11 cellular contexts compared by ENCODE assay signal in the genomic region with DNA sequence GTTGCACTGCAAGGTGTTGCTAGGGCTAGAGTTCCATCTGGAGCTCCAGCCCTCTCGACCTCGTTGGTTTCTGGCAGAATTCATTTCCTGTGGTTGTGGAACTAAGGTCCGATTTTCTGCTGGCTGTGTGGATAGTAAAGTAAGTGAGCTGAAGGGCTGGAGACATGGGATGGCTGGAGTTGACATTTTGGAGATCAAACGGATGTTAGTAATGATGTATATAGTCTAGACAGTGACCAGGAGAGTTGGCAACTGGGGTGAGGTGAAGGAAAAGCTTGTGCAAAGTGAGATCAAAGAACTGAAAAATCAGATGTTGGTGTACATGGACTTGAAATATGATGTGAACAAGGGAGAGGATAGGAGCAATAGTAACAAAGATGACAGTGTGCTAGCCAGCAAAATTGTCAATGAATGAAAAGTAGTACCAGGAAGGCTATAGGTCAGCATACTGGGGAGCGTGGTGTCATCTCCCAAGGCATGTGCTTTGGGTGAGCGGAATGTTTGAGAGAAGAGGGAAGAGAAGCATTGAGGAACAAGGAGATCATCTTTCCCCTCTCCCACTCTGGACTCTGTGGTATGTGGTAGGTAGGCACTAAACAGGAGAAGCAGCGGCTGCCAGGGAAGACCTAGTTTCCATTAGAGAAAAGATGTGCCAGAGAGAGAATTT. TPM values are rescaled to one million over a fixed set of nuclear protein-coding genes. Genes with fewer than 3 reads are reported as not detected.
DNase-seq lines count a peak whose midpoint lies in the region; ATAC-seq and TF ChIP-seq lines count a peak whose summit lies in the region.
"Had no signal": no experiment of that assay in that cellular context is flagged by ENCODE, and none has a peak within 500 bp of the region (broad histone marks: within the 10 kb centered on the region; RNA-seq: fewer than 3 reads in every experiment).

No MANE protein-coding gene starts in this region.

- H3K36me3 Mint-ChIP-seq in CD8-positive, alpha-beta T cell, result peaks cover 53% of the 10 kb centered on the region
- H3K36me3 Mint-ChIP-seq in activated B cell treated with CpG ODN at 0.5 μM for 24 hours (ENCODE audit: low read depth), result peaks cover 40% of the 10 kb centered on the region
- H3K36me3 Mint-ChIP-seq in Caco-2 (ENCODE audit: insufficient read depth, unreplicated experiment), result peaks cover 3% of the 10 kb centered on the region
- H3K36me3 Mint-ChIP-seq in HFFc6 (ENCODE audit: low read depth), result peaks cover 5% of the 10 kb centered on the region

- no peak overlapping the region for H3K4me3 ChIP-seq in CD8-positive, alpha-beta T cell (ENCODE audit: low read depth, low read length)
- H3K4me3 ChIP-seq in Caco-2 (ENCODE audit: low read depth, low read length), result no peak overlapping the region
- H3K4me3 ChIP-seq: ascending aorta, vagina had no signal

- no TSS peak for BruUV-seq in Caco-2 (replicated peaks; lab: Mats Ljungman, UMichigan)

- H3K4me1 ChIP-seq in CD8-positive, alpha-beta T cell (ENCODE audit: insufficient read depth, low read length), result no peaks in the 10 kb centered on the region
- H3K4me1 ChIP-seq in Caco-2, result no peaks in the 10 kb centered on the region
- H3K4me1 ChIP-seq: ascending aorta, vagina had no signal

- H3K27ac ChIP-seq in CD8-positive, alpha-beta T cell (ENCODE audit: low read depth, low read length), result no peak overlapping the region
- H3K27ac ChIP-seq: ascending aorta, vagina had no signal

- no peaks in the 10 kb centered on the region for H3K36me3 ChIP-seq in CD8-positive, alpha-beta T cell (ENCODE audit: insufficient read depth, low read length)
- no peaks in the 10 kb centered on the region; the same call in 1 of the 2 replicates for H3K36me3 ChIP-seq in Caco-2 (ENCODE audit: control insufficient read depth, insufficient read depth, low read length)

- no peak overlapping the region for H3K4me3 Mint-ChIP-seq in CD8-positive, alpha-beta T cell
- H3K4me3 Mint-ChIP-seq in activated B cell treated with CpG ODN at 0.5 μM for 24 hours (peak overlapping the region; percentile 69), Caco-2 (ENCODE audit: unreplicated experiment) (no peak overlapping the region), HFFc6 (no peak overlapping the region)

- peak overlapping the region; percentile 46 for H3K27ac Mint-ChIP-seq in CD8-positive, alpha-beta T cell
- H3K27ac Mint-ChIP-seq in activated B cell treated with CpG ODN at 0.5 μM for 24 hours (peak overlapping the region; percentile 90), Caco-2 (ENCODE audit: unreplicated experiment) (no peak overlapping the region), HFFc6 (no peak overlapping the region)

- intact Hi-C loops in CD8-positive, alpha-beta T cell (cut with DNase I, micrococcal nuclease), result loop anchor here in 1 of 2 experiments (10.0 kb wide), 1 partner anchor 1418 kb away; no protein-coding TSS in a partner anchor
- intact Hi-C loops in activated B cell treated with CpG ODN at 0.5 μM for 24 hours (cut with micrococcal nuclease) (loop anchor here (1.0 to 2.0 kb wide), 5 partner anchors 8 to 336 kb away; a partner anchor contains a TSS), Caco-2 (cut with micrococcal nuclease; ENCODE audit: unreplicated experiment) (no loop called here)

- H3K9me3 Mint-ChIP-seq in CD8-positive, alpha-beta T cell, result no peaks in the 10 kb centered on the region
- H3K9me3 Mint-ChIP-seq in activated B cell treated with CpG ODN at 0.5 μM for 24 hours, result peaks cover 3% of the 10 kb centered on the region
- H3K9me3 Mint-ChIP-seq in Caco-2 (ENCODE audit: unreplicated experiment), result no peaks in the 10 kb centered on the region
- H3K9me3 Mint-ChIP-seq in HFFc6, result no peaks in the 10 kb centered on the region

- no peaks in the 10 kb centered on the region for H3K27me3 ChIP-seq in CD8-positive, alpha-beta T cell (ENCODE audit: insufficient read depth, low read length)
- no peaks in the 10 kb centered on the region for H3K27me3 ChIP-seq in Caco-2 (replicated peaks; ENCODE audit: control insufficient read depth, insufficient read depth, low read length)
- H3K27me3 ChIP-seq: ascending aorta, vagina had no signal

- no peaks in the 10 kb centered on the region for H3K27me3 Mint-ChIP-seq in CD8-positive, alpha-beta T cell (ENCODE audit: low read depth)
- no peaks in the 10 kb centered on the region for H3K27me3 Mint-ChIP-seq in activated B cell treated with CpG ODN at 0.5 μM for 24 hours
- no peaks in the 10 kb centered on the region for H3K27me3 Mint-ChIP-seq in Caco-2 (ENCODE audit: insufficient read depth, unreplicated experiment)
- no peaks in the 10 kb centered on the region for H3K27me3 Mint-ChIP-seq in HFFc6 (ENCODE audit: insufficient read depth)

- H3K9me3 ChIP-seq in CD8-positive, alpha-beta T cell (ENCODE audit: low read length), result no peaks in the 10 kb centered on the region
- no peaks in the 10 kb centered on the region for H3K9me3 ChIP-seq in Caco-2
- H3K9me3 ChIP-seq: ascending aorta, vagina had no signal

- H3K4me1 Mint-ChIP-seq in CD8-positive, alpha-beta T cell (ENCODE audit: low read depth), result peaks cover 49% of the 10 kb centered on the region
- H3K4me1 Mint-ChIP-seq in activated B cell treated with CpG ODN at 0.5 μM for 24 hours (peaks cover 84% of the 10 kb centered on the region), Caco-2 (ENCODE audit: low read depth, unreplicated experiment) (peaks cover 7% of the 10 kb centered on the region), HFFc6 (ENCODE audit: low read depth) (peaks cover 14% of the 10 kb centered on the region)

- no peak for TF ChIP-seq CTCF in CD8-positive, alpha-beta T cell (IDR thresholded peaks at IDR 0.05)
- TF ChIP-seq CTCF in activated B cell treated with CpG ODN at 0.5 μM for 24 hours (IDR thresholded peaks at IDR 0.05) (no peak), Caco-2 (IDR thresholded peaks at IDR 0.05; ENCODE audit: insufficient read depth in 1 of 2, low read depth in 1 of 2, low read length in 1 of 2, severe bottlenecking in 1 of 2, unreplicated experiment in 1 of 2) (no peak), HFFc6 (IDR thresholded peaks at IDR 0.05) (no peak)

- no peak for ATAC-seq in CD8-positive, alpha-beta T cell
- ATAC-seq in GM19351 (IDR thresholded peaks at IDR 0.05; ENCODE audit: unreplicated experiment) (peak; percentile 25), HG02943 (IDR thresholded peaks at IDR 0.05; ENCODE audit: low read depth, unreplicated experiment) (peak; percentile 17), activated B cell treated with CpG ODN at 0.5 μM for 24 hours (ENCODE audit: low read depth) (peak; percentile 43)

- POLR2A ChIA-PET in CD8-positive, alpha-beta T cell (lab: Charles Lee), result no interaction called here
- POLR2A ChIA-PET in activated B cell treated with CpG ODN at 0.5 μM for 24 hours (lab: Charles Lee), result interaction anchor here (0.6 to 3.9 kb wide), 16 partner anchors 8 to 1624 kb away, joined by 3 to 57 read pairs (median 6); a partner anchor contains a TSS
- POLR2A ChIA-PET in Caco-2 (lab: Charles Lee), result no interaction called here

- CTCF ChIA-PET in CD8-positive, alpha-beta T cell (lab: Charles Lee), result interaction anchor here (1.2 kb wide), 1 partner anchor 29 kb away, joined by 3 read pairs; no protein-coding TSS in a partner anchor
- CTCF ChIA-PET in activated B cell treated with CpG ODN at 0.5 μM for 24 hours (lab: Charles Lee), result interaction anchor here (1.0 to 3.9 kb wide), 3 partner anchors 9 to 342 kb away, joined by 3 to 23 read pairs (median 9); no protein-coding TSS in a partner anchor
- CTCF ChIA-PET in Caco-2 (lab: Charles Lee), result no interaction called here

- DNase-seq in CD8-positive, alpha-beta T cell, result no peak
- DNase-seq in activated B cell treated with CpG ODN at 0.5 μM for 24 hours (no peak), Caco-2 (no peak), SKM-1 (lab: John Stamatoyannopoulos, UW; ENCODE audit: unreplicated experiment) (no peak), HFFc6 (no peak), NCI-H226 (no peak)
- DNase-seq: COR-L47 had no signal

RNA-seq across cellular contexts. Expression of a gene that starts 7.8 kb away (rescaled TPM):
- 10 to 100 TPM; 11.1 to 11.6 TPM for total RNA-seq in CD8-positive, alpha-beta T cell
- 28.4 and 31.1 TPM in 2 replicates for total RNA-seq in activated B cell treated with CpG ODN at 0.5 μM for 24 hours
- total RNA-seq in Caco-2 (2022), result 19.0 and 19.5 TPM in 2 replicates
- 10 to 100 TPM in 3 of 6 experiments, 1 to 10 TPM in 3; 8.8 to 12.4 (median 10.1) TPM for total RNA-seq in HFFc6 (2021; fragmentation: NEBNext Ultra II Directional; extraction: Animal tissue kit (Norgen Biotek cat#: 25700))

RNA-seq across cellular contexts. Expression of a gene that starts 7.9 kb away (rescaled TPM):
- 1 to 10 TPM; 1.8 to 1.9 TPM for total RNA-seq in CD8-positive, alpha-beta T cell
- 9.9 and 11.2 TPM in 2 replicates for total RNA-seq in activated B cell treated with CpG ODN at 0.5 μM for 24 hours
- 10.8 and 11.2 TPM in 2 replicates for total RNA-seq in Caco-2 (2022)
- total RNA-seq in HFFc6 (2021; fragmentation: NEBNext Ultra II Directional; extraction: Animal tissue kit (Norgen Biotek cat#: 25700)), result 1 to 10 TPM; 5.7 to 8.9 (median 8.0) TPM

Comparison
In these comparisons a context has a peak if more than half of its experiments do, and no peak if none do; other contexts are left out.
1. H3K27ac Mint-ChIP-seq: peak in CD8-positive, alpha-beta T cell (single experiment) and activated B cell treated with CpG ODN at 0.5 μM for 24 hours (single experiment); none in Caco-2 (single experiment) and HFFc6 (single experiment).